ENCODE assay signal across 8 cellular contexts in the genomic region with DNA sequence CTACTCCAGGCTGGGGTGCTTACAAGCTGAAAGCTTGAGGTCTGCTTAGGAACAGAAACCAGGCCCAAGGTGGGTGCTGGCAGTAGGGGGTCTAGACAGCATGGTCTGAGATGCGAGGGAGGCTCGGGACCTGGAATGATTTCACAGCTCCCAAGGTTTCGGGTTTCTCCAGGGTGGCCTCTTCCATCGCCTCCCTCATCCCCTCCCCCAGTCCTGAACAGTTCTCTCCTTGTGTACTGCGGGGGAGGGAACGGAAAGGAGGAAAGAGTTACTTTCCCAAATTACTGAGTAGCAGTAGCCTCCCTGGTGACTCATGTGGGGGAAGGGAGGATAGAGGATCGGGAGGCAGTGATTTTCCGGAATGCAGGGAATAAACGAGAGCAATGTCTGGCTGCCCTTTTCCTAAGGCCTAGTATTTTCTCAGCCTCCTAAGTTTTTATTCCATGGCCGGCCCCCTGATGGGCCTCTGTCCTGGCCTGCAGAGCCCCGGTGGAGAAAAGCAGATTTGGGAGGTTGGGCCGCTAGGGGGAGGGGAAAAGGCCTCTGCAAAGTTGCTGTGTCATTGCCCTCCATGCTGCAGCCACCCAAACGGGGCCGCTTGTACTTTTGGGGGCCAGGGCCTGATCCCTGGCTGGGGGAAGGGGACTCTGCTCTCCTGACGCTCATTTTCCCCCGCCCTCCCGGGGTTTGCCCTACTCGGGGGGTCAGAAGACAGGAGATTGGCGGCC. TPM values are rescaled to one million over a fixed set of nuclear protein-coding genes. Genes with fewer than 3 reads are reported as not detected.
DNase-seq lines count a peak whose midpoint lies in the region; ATAC-seq and TF ChIP-seq lines count a peak whose summit lies in the region.

No MANE protein-coding gene starts in this region.

- peaks cover 28% of the 10 kb centered on the region for H3K36me3 ChIP-seq in mesodermal cell (ENCODE audit: control insufficient read depth, insufficient read depth, low read length)

- 0% methylated on average over 3 to 7 of the region's 19 CpGs for WGBS in mesodermal cell (ENCODE audit: insufficient coverage in 2 of 2), 2 experiments

- peak overlapping the region; percentile 100 for H3K27ac ChIP-seq in mesodermal cell (ENCODE audit: low read depth, low read length, severe bottlenecking)

- H3K36me3 Mint-ChIP-seq in activated CD4-positive, alpha-beta memory T cell treated with anti-CD3 and anti-CD28 coated beads for 36 hours: peaks cover 58% of the 10 kb centered on the region

- ATAC-seq in HG02852 (IDR thresholded peaks at IDR 0.05; ENCODE audit: unreplicated experiment): no peak

- DNase-seq in AG04449 (ENCODE audit: low read depth, low spot score) (peak; percentile 91), GOT3 (lab: John Stamatoyannopoulos, UW) (peak; percentile 74), NCI-H69 (lab: John Stamatoyannopoulos, UW) (peak; percentile 95)
- peak; percentile 83 for DNase-seq in activated CD4-positive, alpha-beta memory T cell treated with anti-CD3 and anti-CD28 coated beads for 36 hours
- peak; percentile 53 for DNase-seq in effector CD4-positive, alpha-beta T cell
- DNase-seq in stimulated activated CD8-positive, alpha-beta memory T cell treated with anti-CD3 and anti-CD28 coated beads, Interleukin-15, amount 100 ng/mL, for 48 hours (ENCODE audit: low read depth in 2 of 2): peak; percentile 71 to 73

- peak overlapping the region; percentile 99 for H3K27ac Mint-ChIP-seq in activated CD4-positive, alpha-beta memory T cell treated with anti-CD3 and anti-CD28 coated beads for 36 hours

- CTCF ChIA-PET in AG04449 (lab: Yijun Ruan, JAX): interaction anchor here (1.0 to 13.0 kb wide), 5 partner anchors 15 to 131 kb away, joined by 5 to 182 read pairs (median 50); partner anchors contain the start of genes HLA-DMA and TAP2
- CTCF ChIA-PET in activated CD4-positive, alpha-beta memory T cell treated with anti-CD3 and anti-CD28 coated beads for 36 hours (lab: Charles Lee): interaction anchor here (1.1 to 16.8 kb wide), 8 partner anchors 14 to 774 kb away, joined by 3 to 267 read pairs (median 14); partner anchors contain the start of genes HLA-DMA and TAP2

- POLR2A ChIA-PET in AG04449 (lab: Yijun Ruan, JAX): interaction anchor here (0.9 to 6.3 kb wide), 8 partner anchors 10 to 279 kb away, joined by 4 to 104 read pairs (median 41); partner anchors contain the start of genes HLA-DMA and TAP2
- POLR2A ChIA-PET in activated CD4-positive, alpha-beta memory T cell treated with anti-CD3 and anti-CD28 coated beads for 36 hours (lab: Charles Lee): interaction anchor here (0.6 to 10.4 kb wide), 18 partner anchors 11 to 1305 kb away, joined by 3 to 133 read pairs (median 10); partner anchors contain the start of genes B3GALT4, GPANK1, HLA-DMA and HLA-DMB

- intact Hi-C loops in activated CD4-positive, alpha-beta memory T cell treated with anti-CD3 and anti-CD28 coated beads for 36 hours (cut with micrococcal nuclease): loop anchor here (2.0 to 10.0 kb wide), 8 partner anchors 38 to 1267 kb away; partner anchors contain the start of genes AGPAT1, CUTA, DXO and HMGA1

- no peaks in the 10 kb centered on the region for H3K27me3 Mint-ChIP-seq in activated CD4-positive, alpha-beta memory T cell treated with anti-CD3 and anti-CD28 coated beads for 36 hours

- H3K4me1 Mint-ChIP-seq in activated CD4-positive, alpha-beta memory T cell treated with anti-CD3 and anti-CD28 coated beads for 36 hours (ENCODE audit: low read depth): peaks cover 23% of the 10 kb centered on the region

- H3K4me3 Mint-ChIP-seq in activated CD4-positive, alpha-beta memory T cell treated with anti-CD3 and anti-CD28 coated beads for 36 hours: peak overlapping the region; percentile 98

- H3K4me1 ChIP-seq in mesodermal cell (ENCODE audit: control insufficient read depth, insufficient read depth, low read length, poor library complexity, severe bottlenecking): peaks cover 6% of the 10 kb centered on the region

- no peaks in the 10 kb centered on the region for H3K9me3 ChIP-seq in mesodermal cell (ENCODE audit: control insufficient read depth, low read length)

- TF ChIP-seq CTCF in AG04449 (IDR thresholded peaks at IDR 0.05; ENCODE audit: insufficient read depth, low read length, missing control alignments): no peak

- H3K4me3 ChIP-seq in AG04449 (ENCODE audit: low read depth, low read length) (peak overlapping the region; percentile 81), mesodermal cell (ENCODE audit: extremely low read depth, insufficient read depth, low read length, poor library complexity, severe bottlenecking) (peak overlapping the region; percentile 96)

- no peaks in the 10 kb centered on the region for H3K9me3 Mint-ChIP-seq in activated CD4-positive, alpha-beta memory T cell treated with anti-CD3 and anti-CD28 coated beads for 36 hours

RNA-seq across cellular contexts. Expression of gene BRD2, which starts 1.5 kb away (rescaled TPM):
- 100 to 1,000 TPM; 168 to 190 TPM for total RNA-seq in activated CD4-positive, alpha-beta memory T cell treated with anti-CD3 and anti-CD28 coated beads for 36 hours
- 136 TPM for polyA plus RNA-seq in mesodermal cell (2013, experiment 1 of 2)
- polyA plus RNA-seq in mesodermal cell (2013, experiment 2 of 2): 136 TPM

RNA-seq across cellular contexts. Expression of gene HLA-DMA, which starts 17.0 kb away (rescaled TPM):
- 10 to 100 TPM in 1 of 2 experiments, 1 to 10 TPM in 1; 9.6 to 10.2 TPM for total RNA-seq in activated CD4-positive, alpha-beta memory T cell treated with anti-CD3 and anti-CD28 coated beads for 36 hours
- 3.6 TPM for polyA plus RNA-seq in mesodermal cell (2013, experiment 1 of 2)
- 3.3 TPM for polyA plus RNA-seq in mesodermal cell (2013, experiment 2 of 2)

RNA-seq across cellular contexts. Expression of gene HLA-DMB, which starts 29.0 kb away (rescaled TPM):
- 1 to 10 TPM; 1.6 to 1.9 TPM for total RNA-seq in activated CD4-positive, alpha-beta memory T cell treated with anti-CD3 and anti-CD28 coated beads for 36 hours
- polyA plus RNA-seq in mesodermal cell (2013, experiment 1 of 2): not detected
- not detected for polyA plus RNA-seq in mesodermal cell (2013, experiment 2 of 2)

RNA-seq across cellular contexts. Expression of gene HLA-DOA, which starts 39.5 kb away (rescaled TPM):
- total RNA-seq in activated CD4-positive, alpha-beta memory T cell treated with anti-CD3 and anti-CD28 coated beads for 36 hours: under 1 TPM; 0.53 to 0.55 TPM
- polyA plus RNA-seq in mesodermal cell (2013, experiment 1 of 2): 0.63 TPM
- 0.71 TPM for polyA plus RNA-seq in mesodermal cell (2013, experiment 2 of 2)
